Comparison of ENCODE assay signal across 8 cellular contexts in genomic region chr1:239601108-239601507, GRCh38.
"Had no signal": no experiment of that assay in that cellular context is flagged by ENCODE, and none has a peak within 500 bp of the region (broad histone marks: within the 10 kb centered on the region; RNA-seq: fewer than 3 reads in every experiment).

No MANE protein-coding gene starts in this region.

- H3K4me3 ChIP-seq: GM12878 had no signal

- DNase-seq: GDM1, GF-D8 had no signal

- FAIRE-seq: G401.6, GM12878, GM12891, GM12892, GM18507, GM19239 had no signal

- ATAC-seq: GM12878 had no signal
